In genomic region chr4:110953898-110954297, GRCh38 we compare ENCODE assay signal across 29 cellular contexts.
"Had no signal": no experiment of that assay in that cellular context is flagged by ENCODE, and none has a peak within 500 bp of the region (broad histone marks: within the 10 kb centered on the region; RNA-seq: fewer than 3 reads in every experiment).

No MANE protein-coding gene starts in this region.

- H3K27ac Mint-ChIP-seq: activated CD4-positive, alpha-beta memory T cell treated with anti-CD3 and anti-CD28 coated beads, Interleukin-2, amount 10 ng/mL, durations not matched to agents 7 days and 5 days; activated CD4-positive, alpha-beta T cell treated with anti-CD3 and anti-CD28 coated beads for 36 hours; activated naive CD4-positive, alpha-beta T cell treated with anti-CD3 and anti-CD28 coated beads for 36 hours; activated naive CD8-positive, alpha-beta T cell; activated T-helper 17 cell treated with anti-CD3 and anti-CD28 coated beads, Interleukin-2, amount 50 U/mL, for 72 hours; T-helper 17 cell had no signal

- H3K27ac ChIP-seq: WERI-Rb-1 had no signal

- H3K36me3 ChIP-seq: MG63, WERI-Rb-1 had no signal

- H3K36me3 Mint-ChIP-seq: activated naive CD8-positive, alpha-beta T cell; brain had no signal

- H3K9me3 Mint-ChIP-seq: activated CD4-positive, alpha-beta memory T cell treated with anti-CD3 and anti-CD28 coated beads, Interleukin-2, amount 10 ng/mL, durations not matched to agents 7 days and 5 days; activated naive CD4-positive, alpha-beta T cell treated with anti-CD3 and anti-CD28 coated beads for 36 hours; activated T-helper 17 cell treated with anti-CD3 and anti-CD28 coated beads, Interleukin-2, amount 50 U/mL, for 72 hours; brain; central memory CD8-positive, alpha-beta T cell had no signal

- H3K27me3 Mint-ChIP-seq: activated CD4-positive, alpha-beta memory T cell treated with anti-CD3 and anti-CD28 coated beads, Interleukin-2, amount 10 ng/mL, durations not matched to agents 7 days and 5 days; activated CD4-positive, alpha-beta T cell treated with anti-CD3 and anti-CD28 coated beads for 36 hours; activated naive CD8-positive, alpha-beta T cell; activated T-helper 17 cell treated with anti-CD3 and anti-CD28 coated beads, Interleukin-2, amount 50 U/mL, for 72 hours; central memory CD8-positive, alpha-beta T cell; T-helper 17 cell had no signal

- H3K4me3 ChIP-seq: K562, MG63 had no signal

- H3K4me1 Mint-ChIP-seq: activated CD4-positive, alpha-beta memory T cell treated with anti-CD3 and anti-CD28 coated beads, Interleukin-2, amount 10 ng/mL, durations not matched to agents 7 days and 5 days; activated CD4-positive, alpha-beta T cell treated with anti-CD3 and anti-CD28 coated beads for 36 hours; activated T-helper 17 cell treated with anti-CD3 and anti-CD28 coated beads, Interleukin-2, amount 50 U/mL, for 72 hours; central memory CD8-positive, alpha-beta T cell; T-helper 17 cell had no signal

- H3K27me3 ChIP-seq: MG63 had no signal

- DNase-seq: activated CD4-positive, alpha-beta memory T cell treated with anti-CD3 and anti-CD28 coated beads, Interleukin-2, amount 10 ng/mL, durations not matched to agents 7 days and 5 days; activated CD4-positive, alpha-beta T cell treated with anti-CD3 and anti-CD28 coated beads for 36 hours; activated CD4-positive, alpha-beta T cell treated with anti-CD3 and anti-CD28 coated beads, Interleukin-2, amount 50 U/mL, for 1 hour; activated gamma-delta T cell; activated naive CD4-positive, alpha-beta T cell treated with anti-CD3 and anti-CD28 coated beads for 36 hours; activated T-cell treated with anti-CD3 and anti-CD28 coated beads for 4 hours; activated T-cell treated with anti-CD3 and anti-CD28 coated beads, Interleukin-2, amount 50 U/mL, for 48 hours; amygdala; Karpas-422; MG63; MV-4-11; NCI-H1105; NCI-H1436; NCI-H1694 treated with DMSO at 0.1 percent for 48 hours; NCI-H2081; NCI-H510A treated with DMSO at 0.1 percent for 48 hours; NCI-H69; NK-92 treated with Interleukin-12 subunit alpha and Interleukin-12 subunit beta, amount 100 ng/mL, for 24 hours; OCI-M1; SHP77; T-helper 17 cell; T1000; WERI-Rb-1 had no signal

- FAIRE-seq: astrocyte, K562 had no signal

- H3K9me3 ChIP-seq: MG63 had no signal

- H3K4me3 Mint-ChIP-seq: activated CD4-positive, alpha-beta memory T cell treated with anti-CD3 and anti-CD28 coated beads, Interleukin-2, amount 10 ng/mL, durations not matched to agents 7 days and 5 days; activated CD4-positive, alpha-beta T cell treated with anti-CD3 and anti-CD28 coated beads for 36 hours; activated naive CD4-positive, alpha-beta T cell treated with anti-CD3 and anti-CD28 coated beads for 36 hours; activated naive CD8-positive, alpha-beta T cell; activated T-helper 17 cell treated with anti-CD3 and anti-CD28 coated beads, Interleukin-2, amount 50 U/mL, for 72 hours; central memory CD8-positive, alpha-beta T cell; T-helper 17 cell had no signal
